In genomic region chr3:133136114-133137041, GRCh38 we compare ENCODE assay signal across 12 cellular contexts.
DNase-seq lines count a peak whose midpoint lies in the region; ATAC-seq lines count a peak whose summit lies in the region.
"Had no signal": no experiment of that assay in that cellular context is flagged by ENCODE, and none has a peak within 500 bp of the region (broad histone marks: within the 10 kb centered on the region; RNA-seq: fewer than 3 reads in every experiment).

No MANE protein-coding gene starts in this region.

- DNase-seq in DMS79 (lab: John Stamatoyannopoulos, UW) (peak; percentile 25), SJCRH30 (peak; percentile 16 to 67), HAP-1 (ENCODE audit: low spot score in 2 of 2) (no peak)
- no peak for DNase-seq in activated T-helper 2 cell treated with anti-CD3 and anti-CD28 coated beads, Interferon-gamma antibody, Interleukin-2, Interleukin-4, amounts not matched to agents 10 μg/mL and 5 μg/mL and 100 μg/mL, durations not matched to agents 14 hours and 24 hours and 36 hours (ENCODE audit: low spot score)
- no peak for DNase-seq in activated T-helper 1 cell treated with anti-CD3 and anti-CD28 coated beads, Interleukin-12 subunit alpha, Interleukin-12 subunit beta, Interleukin-2, Interleukin-4 antibody, amounts not matched to agents 30 ng/mL and 10 ng/mL and 1 ng/mL, durations not matched to agents 14 hours and 24 hours and 36 hours (ENCODE audit: low spot score)
- DNase-seq in activated T-cell treated with anti-CD3 and anti-CD28 coated beads, Interleukin-2, amount 50 U/mL, for 1 hour, result no peak
- DNase-seq: lower lobe of right lung, NCI-H526 had no signal

- H3K9me3 ChIP-seq in SJCRH30 (replicated peaks) (no peaks in the 10 kb centered on the region), HAP-1 (no peaks in the 10 kb centered on the region)
- H3K9me3 ChIP-seq: BLaER1, lower lobe of right lung had no signal

- intact Hi-C loops in activated T-helper 2 cell treated with anti-CD3 and anti-CD28 coated beads, Interferon-gamma antibody, Interleukin-2, Interleukin-4, amounts not matched to agents 10 μg/mL and 5 μg/mL and 100 μg/mL, durations not matched to agents 14 hours and 24 hours and 36 hours (cut with micrococcal nuclease), result no loop called here
- intact Hi-C loops in activated T-helper 1 cell treated with anti-CD3 and anti-CD28 coated beads, Interleukin-12 subunit alpha, Interleukin-12 subunit beta, Interleukin-2, Interleukin-4 antibody, amounts not matched to agents 30 ng/mL and 10 ng/mL and 1 ng/mL, durations not matched to agents 14 hours and 24 hours and 36 hours (cut with micrococcal nuclease), result no loop called here

- H3K4me1 ChIP-seq in SJCRH30, result peaks cover 20% of the 10 kb centered on the region
- H3K4me1 ChIP-seq in HAP-1, result peaks cover 3% of the 10 kb centered on the region; the same call in 1 of the 2 replicates
- H3K4me1 ChIP-seq: lower lobe of right lung had no signal

- in situ Hi-C loops in HAP-1 (cut with MboI; ENCODE audit: low sequenced_read_pairs), result no loop called here

- H3K9me3 Mint-ChIP-seq in activated T-helper 2 cell treated with anti-CD3 and anti-CD28 coated beads, Interferon-gamma antibody, Interleukin-2, Interleukin-4, amounts not matched to agents 10 μg/mL and 5 μg/mL and 100 μg/mL, durations not matched to agents 14 hours and 24 hours and 36 hours, result no peaks in the 10 kb centered on the region
- H3K9me3 Mint-ChIP-seq in activated T-helper 1 cell treated with anti-CD3 and anti-CD28 coated beads, Interleukin-12 subunit alpha, Interleukin-12 subunit beta, Interleukin-2, Interleukin-4 antibody, amounts not matched to agents 30 ng/mL and 10 ng/mL and 1 ng/mL, durations not matched to agents 14 hours and 24 hours and 36 hours, result no peaks in the 10 kb centered on the region

- H3K36me3 ChIP-seq in SJCRH30 (no peaks in the 10 kb centered on the region), HAP-1 (replicated peaks) (no peaks in the 10 kb centered on the region)
- H3K36me3 ChIP-seq: BLaER1, lower lobe of right lung had no signal

- H3K27me3 Mint-ChIP-seq in activated T-helper 2 cell treated with anti-CD3 and anti-CD28 coated beads, Interferon-gamma antibody, Interleukin-2, Interleukin-4, amounts not matched to agents 10 μg/mL and 5 μg/mL and 100 μg/mL, durations not matched to agents 14 hours and 24 hours and 36 hours (ENCODE audit: low read depth), result no peaks in the 10 kb centered on the region
- no peaks in the 10 kb centered on the region for H3K27me3 Mint-ChIP-seq in activated T-helper 1 cell treated with anti-CD3 and anti-CD28 coated beads, Interleukin-12 subunit alpha, Interleukin-12 subunit beta, Interleukin-2, Interleukin-4 antibody, amounts not matched to agents 30 ng/mL and 10 ng/mL and 1 ng/mL, durations not matched to agents 14 hours and 24 hours and 36 hours (ENCODE audit: insufficient read depth)

- no peak overlapping the region for H3K4me3 Mint-ChIP-seq in activated T-helper 2 cell treated with anti-CD3 and anti-CD28 coated beads, Interferon-gamma antibody, Interleukin-2, Interleukin-4, amounts not matched to agents 10 μg/mL and 5 μg/mL and 100 μg/mL, durations not matched to agents 14 hours and 24 hours and 36 hours (ENCODE audit: low read depth)
- H3K4me3 Mint-ChIP-seq in activated T-helper 1 cell treated with anti-CD3 and anti-CD28 coated beads, Interleukin-12 subunit alpha, Interleukin-12 subunit beta, Interleukin-2, Interleukin-4 antibody, amounts not matched to agents 30 ng/mL and 10 ng/mL and 1 ng/mL, durations not matched to agents 14 hours and 24 hours and 36 hours, result no peak overlapping the region

- no peaks in the 10 kb centered on the region for H3K36me3 Mint-ChIP-seq in activated T-helper 2 cell treated with anti-CD3 and anti-CD28 coated beads, Interferon-gamma antibody, Interleukin-2, Interleukin-4, amounts not matched to agents 10 μg/mL and 5 μg/mL and 100 μg/mL, durations not matched to agents 14 hours and 24 hours and 36 hours (ENCODE audit: low read depth)
- no peaks in the 10 kb centered on the region for H3K36me3 Mint-ChIP-seq in activated T-helper 1 cell treated with anti-CD3 and anti-CD28 coated beads, Interleukin-12 subunit alpha, Interleukin-12 subunit beta, Interleukin-2, Interleukin-4 antibody, amounts not matched to agents 30 ng/mL and 10 ng/mL and 1 ng/mL, durations not matched to agents 14 hours and 24 hours and 36 hours (ENCODE audit: low read depth)

- H3K4me3 ChIP-seq in SJCRH30 (no peak overlapping the region), HAP-1 (no peak overlapping the region)
- H3K4me3 ChIP-seq: BLaER1, lower lobe of right lung had no signal

- H3K27ac Mint-ChIP-seq in activated T-helper 2 cell treated with anti-CD3 and anti-CD28 coated beads, Interferon-gamma antibody, Interleukin-2, Interleukin-4, amounts not matched to agents 10 μg/mL and 5 μg/mL and 100 μg/mL, durations not matched to agents 14 hours and 24 hours and 36 hours, result no peak overlapping the region
- H3K27ac Mint-ChIP-seq in activated T-helper 1 cell treated with anti-CD3 and anti-CD28 coated beads, Interleukin-12 subunit alpha, Interleukin-12 subunit beta, Interleukin-2, Interleukin-4 antibody, amounts not matched to agents 30 ng/mL and 10 ng/mL and 1 ng/mL, durations not matched to agents 14 hours and 24 hours and 36 hours, result no peak overlapping the region

- peak overlapping the region; percentile 85 for H3K27ac ChIP-seq in SJCRH30
- H3K27ac ChIP-seq: BLaER1, lower lobe of right lung had no signal

- no peaks in the 10 kb centered on the region for H3K4me1 Mint-ChIP-seq in activated T-helper 2 cell treated with anti-CD3 and anti-CD28 coated beads, Interferon-gamma antibody, Interleukin-2, Interleukin-4, amounts not matched to agents 10 μg/mL and 5 μg/mL and 100 μg/mL, durations not matched to agents 14 hours and 24 hours and 36 hours (ENCODE audit: low read depth)
- H3K4me1 Mint-ChIP-seq in activated T-helper 1 cell treated with anti-CD3 and anti-CD28 coated beads, Interleukin-12 subunit alpha, Interleukin-12 subunit beta, Interleukin-2, Interleukin-4 antibody, amounts not matched to agents 30 ng/mL and 10 ng/mL and 1 ng/mL, durations not matched to agents 14 hours and 24 hours and 36 hours (ENCODE audit: low read depth), result no peaks in the 10 kb centered on the region

- ATAC-seq in GM21367 (IDR thresholded peaks at IDR 0.05; ENCODE audit: unreplicated experiment) (peak; percentile 55), HG03460 (IDR thresholded peaks at IDR 0.05; ENCODE audit: unreplicated experiment) (peak; percentile 64)
- ATAC-seq: HCT116, lower lobe of right lung had no signal

- H3K27me3 ChIP-seq in SJCRH30, result no peaks in the 10 kb centered on the region
- H3K27me3 ChIP-seq in HAP-1 (ENCODE audit: low read depth), result peaks cover 2% of the 10 kb centered on the region; the same call in 1 of the 2 replicates
- H3K27me3 ChIP-seq: BLaER1 had no signal

Comparison
In these comparisons a context has a peak if more than half of its experiments do, and no peak if none do; other contexts are left out.
1. DNase-seq: peak in DMS79 (single experiment) and SJCRH30 (2 of 2); none in activated T-helper 2 cell treated with anti-CD3 and anti-CD28 coated beads, Interferon-gamma antibody, Interleukin-2, Interleukin-4, amounts not matched to agents 10 μg/mL and 5 μg/mL and 100 μg/mL, durations not matched to agents 14 hours and 24 hours and 36 hours (single experiment), HAP-1 (0 of 2), activated T-helper 1 cell treated with anti-CD3 and anti-CD28 coated beads, Interleukin-12 subunit alpha, Interleukin-12 subunit beta, Interleukin-2, Interleukin-4 antibody, amounts not matched to agents 30 ng/mL and 10 ng/mL and 1 ng/mL, durations not matched to agents 14 hours and 24 hours and 36 hours (single experiment) and activated T-cell treated with anti-CD3 and anti-CD28 coated beads, Interleukin-2, amount 50 U/mL, for 1 hour (single experiment).